ENCODE assay signal across 8 cellular contexts in the genomic region with DNA sequence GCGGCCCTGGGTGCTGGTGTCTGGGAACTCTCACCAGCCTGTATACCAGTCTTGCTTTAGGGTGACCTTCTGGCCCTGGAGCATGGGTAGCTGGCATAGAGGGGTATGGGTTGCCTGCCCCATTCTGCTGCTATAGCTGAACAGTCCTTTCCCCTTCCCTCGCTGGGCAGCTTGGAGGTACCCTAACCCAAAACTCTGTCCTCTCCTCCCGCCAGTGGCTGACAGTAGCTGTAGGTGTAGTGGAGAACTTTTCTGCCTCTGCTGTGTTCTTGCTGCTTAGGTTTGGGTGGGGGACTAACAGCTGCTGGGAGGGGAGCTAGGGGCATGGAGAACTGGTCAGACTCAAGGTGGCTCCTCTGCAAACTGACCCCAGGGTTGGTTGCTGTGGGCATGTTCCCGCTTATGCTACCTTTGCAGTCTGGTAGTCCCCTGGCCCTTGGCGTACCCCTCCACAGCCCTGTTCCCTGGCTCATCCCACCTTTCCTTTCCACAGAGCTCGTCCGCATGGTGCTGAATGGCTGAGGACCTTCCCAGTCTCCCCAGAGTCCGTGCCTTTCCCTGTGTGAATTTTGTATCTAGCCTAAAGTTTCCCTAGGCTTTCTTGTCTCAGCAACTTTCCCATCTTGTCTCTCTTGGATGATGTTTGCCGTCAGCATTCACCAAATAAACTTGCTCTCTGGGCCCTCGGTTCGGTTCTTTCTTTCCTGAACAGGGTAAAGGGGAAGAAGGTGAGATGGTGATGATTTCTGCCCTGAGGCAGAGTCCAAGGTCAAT. TPM values are rescaled to one million over a fixed set of nuclear protein-coding genes. Genes with fewer than 3 reads are reported as not detected.
DNase-seq lines count a peak whose midpoint lies in the region; ATAC-seq and TF ChIP-seq lines count a peak whose summit lies in the region.

No MANE protein-coding gene starts in this region.

- no peak for DNase-seq in activated T-cell treated with anti-CD3 and anti-CD28 coated beads, Interleukin-2, amount 50 U/mL, for 72 hours
- DNase-seq in activated T-cell treated with anti-CD3 and anti-CD28 coated beads, Interleukin-2, amount 50 U/mL, for 1 hour: no peak
- DNase-seq in astrocyte of the spinal cord (ENCODE audit: low read depth, low spot score): no peak
- no peak for DNase-seq in lower lobe of right lung
- no peak for DNase-seq in transverse colon
- no peak for DNase-seq in NCI-H1436 (lab: John Stamatoyannopoulos, UW)
- DNase-seq in stimulated activated CD4-positive, alpha-beta T cell treated with anti-CD3 and anti-CD28 coated beads, Interleukin-4, amount 100 ng/mL, for 4 hours: no peak

- no peak for TF ChIP-seq EP300 in transverse colon (IDR thresholded peaks at IDR 0.05; ENCODE audit: low read depth)

- H3K27ac Mint-ChIP-seq in activated T-cell treated with anti-CD3 and anti-CD28 coated beads, Interleukin-2, amount 50 U/mL, for 72 hours: peak overlapping the region; percentile 97

- H3K36me3 Mint-ChIP-seq in activated T-cell treated with anti-CD3 and anti-CD28 coated beads, Interleukin-2, amount 50 U/mL, for 72 hours (ENCODE audit: insufficient read depth in 2 of 2): peaks cover 27 to 40% of the 10 kb centered on the region in 2 donors

- H3K4me3 Mint-ChIP-seq in activated T-cell treated with anti-CD3 and anti-CD28 coated beads, Interleukin-2, amount 50 U/mL, for 72 hours: peak overlapping the region; percentile 96 to 100

- no peaks in the 10 kb centered on the region for H3K27me3 Mint-ChIP-seq in activated T-cell treated with anti-CD3 and anti-CD28 coated beads, Interleukin-2, amount 50 U/mL, for 72 hours (ENCODE audit: low read depth)

- 63% methylated on average over 11 of the region's 11 CpGs; no CpG with 5 or more reads in 1 of the 2 donors for WGBS in transverse colon (ENCODE audit: low coverage in 1 of 2), 2 donors

- H3K9me3 ChIP-seq in lower lobe of right lung (no peaks in the 10 kb centered on the region), transverse colon (no peaks in the 10 kb centered on the region)

- H3K36me3 ChIP-seq in lower lobe of right lung (peaks cover 68% of the 10 kb centered on the region), transverse colon (peaks cover 0 to 32% (median 11%) of the 10 kb centered on the region in 4 donors)

- H3K27ac ChIP-seq in lower lobe of right lung (peak overlapping the region; percentile 96), transverse colon (peak overlapping the region; percentile 94 to 100 (median 98))

- no peaks in the 10 kb centered on the region for H3K9me3 Mint-ChIP-seq in activated T-cell treated with anti-CD3 and anti-CD28 coated beads, Interleukin-2, amount 50 U/mL, for 72 hours

- peaks cover 43% of the 10 kb centered on the region for H3K4me1 Mint-ChIP-seq in activated T-cell treated with anti-CD3 and anti-CD28 coated beads, Interleukin-2, amount 50 U/mL, for 72 hours (ENCODE audit: low read depth)

- H3K4me3 ChIP-seq in astrocyte of the spinal cord (ENCODE audit: low read depth, low read length) (peak overlapping the region; percentile 83), lower lobe of right lung (peak overlapping the region; percentile 88), transverse colon (peak overlapping the region; percentile 77 to 94 (median 84))

- H3K4me1 ChIP-seq in lower lobe of right lung: peaks cover 50% of the 10 kb centered on the region
- peaks cover 7 to 42% (median 38%) of the 10 kb centered on the region in 4 donors for H3K4me1 ChIP-seq in transverse colon

- H3K27me3 ChIP-seq in lower lobe of right lung (ENCODE audit: low read depth): no peaks in the 10 kb centered on the region
- no peaks in the 10 kb centered on the region for H3K27me3 ChIP-seq in transverse colon

- intact Hi-C loops in lower lobe of right lung (cut with DNase I): no loop called here
- intact Hi-C loops in transverse colon (cut with DNase I; ENCODE audit: low total_unique reads): no loop called here

- no peak for ATAC-seq in activated T-cell treated with anti-CD3 and anti-CD28 coated beads, Interleukin-2, amount 50 U/mL, for 72 hours (replicated peaks in 1 of 2)
- ATAC-seq in lower lobe of right lung: no peak
- no peak for ATAC-seq in HG03095 (IDR thresholded peaks at IDR 0.05; ENCODE audit: unreplicated experiment)

- in situ Hi-C loops in astrocyte of the spinal cord (cut with HindIII; ENCODE audit: low sequenced_read_pairs) (no loop called here), transverse colon (cut with MboI; ENCODE audit: low pct_ligation_motif_present in 1 of 4, low pct_unique_long_range_greater_than_20kb in 1 of 4, low sequenced_read_pairs in 3 of 4) (no loop called here)

- no peak for TF ChIP-seq CTCF in astrocyte of the spinal cord (IDR thresholded peaks at IDR 0.05; ENCODE audit: low read depth, low read length)
- no peak for TF ChIP-seq CTCF in lower lobe of right lung (IDR thresholded peaks at IDR 0.05)
- TF ChIP-seq CTCF in transverse colon (IDR thresholded peaks at IDR 0.05): no peak

- no peak for TF ChIP-seq POLR2A in transverse colon (IDR thresholded peaks at IDR 0.05)

RNA-seq across cellular contexts. Expression of a gene that starts 2.9 kb away (rescaled TPM):
- total RNA-seq in activated T-cell treated with anti-CD3 and anti-CD28 coated beads, Interleukin-2, amount 50 U/mL, for 72 hours: 100 to 1,000 TPM; 391 to 492 TPM
- total RNA-seq in lower lobe of right lung (1,292 TPM), transverse colon (1,000 to 10,000 TPM; 1,233 to 3,440 (median 2,458) TPM)

RNA-seq across cellular contexts. Expression of a gene that starts 8.7 kb away (rescaled TPM):
- 100 to 1,000 TPM in 1 of 2 donors, 10 to 100 TPM in 1; 96.3 to 111 TPM for total RNA-seq in activated T-cell treated with anti-CD3 and anti-CD28 coated beads, Interleukin-2, amount 50 U/mL, for 72 hours
- total RNA-seq in lower lobe of right lung (21.4 TPM), transverse colon (10 to 100 TPM in 3 of 4 donors, not detected in 1; 26.4 to 30.0 (median 26.7) TPM)

RNA-seq across cellular contexts. Expression of a gene that starts 28.2 kb away (rescaled TPM):
- 100 to 1,000 TPM in 1 of 2 donors, 10 to 100 TPM in 1; 99.7 to 104 TPM for total RNA-seq in activated T-cell treated with anti-CD3 and anti-CD28 coated beads, Interleukin-2, amount 50 U/mL, for 72 hours
- total RNA-seq in lower lobe of right lung (115 TPM), transverse colon (100 to 1,000 TPM in 3 of 4 donors, 10 to 100 TPM in 1; 63.8 to 231 (median 135) TPM)

RNA-seq across cellular contexts. Expression of a gene that starts 33.0 kb away (rescaled TPM):
- total RNA-seq in activated T-cell treated with anti-CD3 and anti-CD28 coated beads, Interleukin-2, amount 50 U/mL, for 72 hours: 10 to 100 TPM; 74.6 to 84.6 TPM
- total RNA-seq in lower lobe of right lung (114 TPM), transverse colon (100 to 1,000 TPM in 2 of 4 donors, 10 to 100 TPM in 2; 94.2 to 133 (median 97.9) TPM)

RNA-seq across cellular contexts. Expression of a gene that starts 43.0 kb away (rescaled TPM):
- total RNA-seq in activated T-cell treated with anti-CD3 and anti-CD28 coated beads, Interleukin-2, amount 50 U/mL, for 72 hours: 10 to 100 TPM in 1 of 2 donors, 1 to 10 TPM in 1; 7.4 to 11.8 TPM
- total RNA-seq in lower lobe of right lung: 12.5 TPM
- 10 to 100 TPM in 1 of 4 donors, 1 to 10 TPM in 3; 3.7 to 10.1 (median 4.5) TPM for total RNA-seq in transverse colon
